In genomic region chr6:122126894-122127293, GRCh38 we compare ENCODE assay signal across 27 cellular contexts.
"Had no signal": no experiment of that assay in that cellular context is flagged by ENCODE, and none has a peak within 500 bp of the region (broad histone marks: within the 10 kb centered on the region; RNA-seq: fewer than 3 reads in every experiment).

No MANE protein-coding gene starts in this region.

- H3K9me3 Mint-ChIP-seq: activated CD4-positive, alpha-beta memory T cell treated with anti-CD3 and anti-CD28 coated beads, Interleukin-2, amount 10 ng/mL, durations not matched to agents 7 days and 5 days; activated CD4-positive, alpha-beta T cell treated with anti-CD3 and anti-CD28 coated beads, Interleukin-2, amount 10 ng/mL, durations not matched to agents 7 days and 5 days; activated naive CD8-positive, alpha-beta T cell treated with anti-CD3 and anti-CD28 coated beads, Interleukin-2, amount 10 ng/mL, durations not matched to agents 7 days and 5 days; activated T-helper 2 cell treated with anti-CD3 and anti-CD28 coated beads, Interferon-gamma antibody, Interleukin-2, Interleukin-4, amounts not matched to agents 10 μg/mL and 5 μg/mL and 100 μg/mL, durations not matched to agents 14 hours and 24 hours and 36 hours had no signal

- ATAC-seq: activated T-cell treated with anti-CD3 and anti-CD28 coated beads, Interleukin-2, amount 50 U/mL, for 72 hours; PC-3; T-cell had no signal

- H3K27ac ChIP-seq: adrenal gland, SK-N-MC had no signal

- H3K36me3 ChIP-seq: adrenal gland, MG63 had no signal

- H3K27me3 Mint-ChIP-seq: activated CD4-positive, alpha-beta memory T cell treated with anti-CD3 and anti-CD28 coated beads, Interleukin-2, amount 10 ng/mL, durations not matched to agents 7 days and 5 days; activated CD4-positive, alpha-beta T cell treated with anti-CD3 and anti-CD28 coated beads, Interleukin-2, amount 10 ng/mL, durations not matched to agents 7 days and 5 days; activated naive CD8-positive, alpha-beta T cell treated with anti-CD3 and anti-CD28 coated beads, Interleukin-2, amount 10 ng/mL, durations not matched to agents 7 days and 5 days had no signal

- DNase-seq: activated CD4-positive, alpha-beta memory T cell treated with anti-CD3 and anti-CD28 coated beads, Interleukin-2, amount 10 ng/mL, durations not matched to agents 7 days and 5 days; activated CD4-positive, alpha-beta T cell treated with anti-CD3 and anti-CD28 coated beads, Interleukin-2, amount 10 ng/mL, durations not matched to agents 7 days and 5 days; activated CD4-positive, CD25-positive, alpha-beta regulatory T cell; activated naive CD4-positive, alpha-beta T cell treated with anti-CD3 and anti-CD28 coated beads, Interleukin-2, amount 50 U/mL, for 16 hours; activated naive CD8-positive, alpha-beta T cell treated with anti-CD3 and anti-CD28 coated beads, Interleukin-2, amount 10 ng/mL, durations not matched to agents 7 days and 5 days; activated T-cell treated with anti-CD3 and anti-CD28 coated beads, Interleukin-2, amount 50 U/mL, for 72 hours; adrenal gland; anterior cingulate cortex; caudate nucleus; KG1; MG63; MV-4-11; NCI-H1092 treated with DMSO at 0.1 percent for 48 hours; NCI-H1417 treated with DMSO at 0.1 percent for 48 hours; NCI-H1694; NCI-H2029; NCI-H2107; NCI-H345; NCI-H510A; NCI-H526 treated with DMSO at 0.1 percent for 48 hours; NK-92 treated with Interleukin-12 subunit alpha and Interleukin-12 subunit beta, amount 100 ng/mL, for 24 hours; PC-3; T-cell; T-helper 2 cell; T1000 had no signal

- H3K36me3 Mint-ChIP-seq: activated naive CD8-positive, alpha-beta T cell treated with anti-CD3 and anti-CD28 coated beads, Interleukin-2, amount 10 ng/mL, durations not matched to agents 7 days and 5 days; T-cell had no signal

- H3K9me3 ChIP-seq: adrenal gland, MG63 had no signal

- H3K4me3 Mint-ChIP-seq: activated CD4-positive, alpha-beta memory T cell treated with anti-CD3 and anti-CD28 coated beads, Interleukin-2, amount 10 ng/mL, durations not matched to agents 7 days and 5 days; activated CD4-positive, alpha-beta T cell treated with anti-CD3 and anti-CD28 coated beads, Interleukin-2, amount 10 ng/mL, durations not matched to agents 7 days and 5 days; activated naive CD8-positive, alpha-beta T cell treated with anti-CD3 and anti-CD28 coated beads, Interleukin-2, amount 10 ng/mL, durations not matched to agents 7 days and 5 days; activated T-cell treated with anti-CD3 and anti-CD28 coated beads, Interleukin-2, amount 50 U/mL, for 72 hours; T-cell had no signal

- H3K4me1 Mint-ChIP-seq: activated naive CD8-positive, alpha-beta T cell treated with anti-CD3 and anti-CD28 coated beads, Interleukin-2, amount 10 ng/mL, durations not matched to agents 7 days and 5 days had no signal

- H3K27ac Mint-ChIP-seq: activated CD4-positive, alpha-beta memory T cell treated with anti-CD3 and anti-CD28 coated beads, Interleukin-2, amount 10 ng/mL, durations not matched to agents 7 days and 5 days; activated CD4-positive, alpha-beta T cell treated with anti-CD3 and anti-CD28 coated beads, Interleukin-2, amount 10 ng/mL, durations not matched to agents 7 days and 5 days; activated naive CD8-positive, alpha-beta T cell treated with anti-CD3 and anti-CD28 coated beads, Interleukin-2, amount 10 ng/mL, durations not matched to agents 7 days and 5 days; activated T-cell treated with anti-CD3 and anti-CD28 coated beads, Interleukin-2, amount 50 U/mL, for 72 hours; activated T-helper 2 cell treated with anti-CD3 and anti-CD28 coated beads, Interferon-gamma antibody, Interleukin-2, Interleukin-4, amounts not matched to agents 10 μg/mL and 5 μg/mL and 100 μg/mL, durations not matched to agents 14 hours and 24 hours and 36 hours; T-cell had no signal

- H3K27me3 ChIP-seq: adrenal gland, MG63 had no signal

- H3K4me3 ChIP-seq: adrenal gland, MG63, SK-N-MC had no signal
